Comparison of ENCODE assay signal across 14 cellular contexts in the genomic region with DNA sequence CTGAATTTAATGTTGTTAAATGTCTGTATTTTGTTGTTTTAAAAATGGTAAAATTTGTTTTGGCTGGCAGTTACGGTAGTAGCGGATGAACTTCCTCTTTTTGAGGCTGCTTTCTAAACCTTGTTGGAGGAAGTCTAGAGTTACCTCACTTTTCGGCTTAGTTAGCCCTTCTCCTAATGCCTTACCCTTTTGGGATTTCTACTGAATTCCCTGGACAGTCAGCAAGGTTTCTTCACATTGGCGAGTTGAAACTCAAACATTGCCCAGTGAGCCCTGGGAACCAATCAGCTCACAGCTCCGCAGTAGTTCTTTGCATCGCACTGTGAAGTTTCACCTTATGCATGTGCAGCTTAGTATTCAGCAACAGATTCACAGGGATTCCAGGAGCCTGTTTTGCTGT. TPM values are rescaled to one million over a fixed set of nuclear protein-coding genes. Genes with fewer than 3 reads are reported as not detected.
DNase-seq lines count a peak whose midpoint lies in the region; ATAC-seq, FAIRE-seq and TF ChIP-seq lines count a peak whose summit lies in the region.
"Had no signal": no experiment of that assay in that cellular context is flagged by ENCODE, and none has a peak within 500 bp of the region (broad histone marks: within the 10 kb centered on the region; RNA-seq: fewer than 3 reads in every experiment).

No MANE protein-coding gene starts in this region.

- no peak overlapping the region for H2BK15ac ChIP-seq in H1 (ENCODE audit: low read length)

- WGBS in H1 (ENCODE audit: extremely low coverage in 1 of 2, insufficient coverage in 1 of 2, insufficient read length in 1 of 2, insufficient replicate concordance in 2 of 2, low coverage in 1 of 2, low lambda C conversion rate in 2 of 2, missing lambda C conversion rate in 1 of 2), 2 experiments, result 85% methylated on average over 6 of the region's 6 CpGs; no CpG with 5 or more reads in 1 of the 2 experiments
- WGBS in gastroesophageal sphincter (ENCODE audit: low coverage in 1 of 2), 2 donors, result 70 to 94% methylated on average over 4 to 6 of the region's 6 CpGs
- 71 to 82% methylated on average over 6 of the region's 6 CpGs for WGBS in tibial nerve, 2 donors

- H3K56ac ChIP-seq in H1 (replicated peaks; ENCODE audit: insufficient read length, low read depth, low read length), result no peak overlapping the region

- H3K18ac ChIP-seq in H1 (ENCODE audit: extremely low read depth, low read length), result no peak overlapping the region

- ATAC-seq in GM21529 (IDR thresholded peaks at IDR 0.05; ENCODE audit: unreplicated experiment) (peak; percentile 36), gastroesophageal sphincter (no peak), GM19455 (IDR thresholded peaks at IDR 0.05; ENCODE audit: unreplicated experiment) (no peak)

- H3K27me3 Mint-ChIP-seq in CD4-positive, alpha-beta memory T cell, result no peaks in the 10 kb centered on the region

- H3K27me3 ChIP-seq in CD4-positive, alpha-beta memory T cell (ENCODE audit: insufficient read depth, low read length), result no peaks in the 10 kb centered on the region
- no peaks in the 10 kb centered on the region for H3K27me3 ChIP-seq in H1 (replicated peaks in 1 of 4; ENCODE audit: control insufficient read depth in 3 of 4, extremely low read depth in 1 of 4, insufficient read depth in 3 of 4, low read length in 3 of 4)
- no peaks in the 10 kb centered on the region for H3K27me3 ChIP-seq in gastroesophageal sphincter
- no peaks in the 10 kb centered on the region for H3K27me3 ChIP-seq in tibial nerve

- H3K79me1 ChIP-seq in H1 (ENCODE audit: low read depth, low read length), result no peaks in the 10 kb centered on the region

- peak overlapping the region; percentile 28 to 82 (median 75) for H3K27ac Mint-ChIP-seq in CD4-positive, alpha-beta memory T cell

- intact Hi-C loops in CD4-positive, alpha-beta memory T cell (cut with micrococcal nuclease), result no loop called here
- intact Hi-C loops in OCI-LY7 (cut with micrococcal nuclease; ENCODE audit: unreplicated experiment), result no loop called here

- no peak overlapping the region for H3K4me3 ChIP-seq in CD4-positive, alpha-beta memory T cell (ENCODE audit: low read length in 2 of 2)
- H3K4me3 ChIP-seq in OCI-LY7 (ENCODE audit: low read depth, low read length, poor library complexity, severe bottlenecking) (peak overlapping the region; percentile 44), H1 (ENCODE audit: extremely low read depth in 1 of 4, insufficient read depth in 2 of 4, low read depth in 3 of 4, low read length in 4 of 4) (no peak overlapping the region), gastroesophageal sphincter (no peak overlapping the region), tibial nerve (no peak overlapping the region)

- POLR2A ChIA-PET in CD4-positive, alpha-beta memory T cell (lab: Charles Lee; ENCODE audit: partially characterized antibody), result interaction anchor here (1.6 kb wide), 1 partner anchor 57 kb away, joined by 7 read pairs; no protein-coding TSS in a partner anchor
- POLR2A ChIA-PET in OCI-LY7 (lab: Charles Lee) (interaction anchor here (0.6 to 1.4 kb wide), 3 partner anchors 20 to 78 kb away, joined by 3 to 4 read pairs (median 3); no protein-coding TSS in a partner anchor), H1 (lab: Charles Lee; ENCODE audit: partially characterized antibody) (no interaction called here), RWPE1 (lab: Yijun Ruan, JAX; ENCODE audit: low non-redundant PET) (no interaction called here)

- no peak overlapping the region for H3K9ac ChIP-seq in H1 (replicated peaks in 1 of 4; ENCODE audit: extremely low read depth in 1 of 4, low read depth in 3 of 4, low read length in 3 of 4)

- no peak overlapping the region for H2BK5ac ChIP-seq in H1 (ENCODE audit: low read depth, low read length)

- no peak overlapping the region for H2BK120ac ChIP-seq in H1 (replicated peaks; ENCODE audit: low read depth, low read length)

- DNase-seq in CD4-positive, alpha-beta memory T cell, result no peak
- DNase-seq in OCI-LY7 (ENCODE audit: low spot score), result peak; percentile 74
- no peak for DNase-seq in H1 (ENCODE audit: low read depth in 1 of 2, low spot score in 2 of 2)
- no peak for DNase-seq in RWPE1 (ENCODE audit: low spot score)
- no peak for DNase-seq in tibial nerve (ENCODE audit: low spot score in 2 of 2)
- DNase-seq: amygdala, COR-L47, NCI-H69 had no signal

- H4K8ac ChIP-seq in H1 (ENCODE audit: extremely low read depth, insufficient read depth, low read length), result no peak overlapping the region

- H2AK5ac ChIP-seq in H1 (ENCODE audit: low read depth, low read length), result no peak overlapping the region

- no peak overlapping the region for H4K91ac ChIP-seq in H1 (replicated peaks; ENCODE audit: insufficient read length, low read length)

- no peaks in the 10 kb centered on the region for H3K9me2 ChIP-seq in OCI-LY7 (ENCODE audit: insufficient read depth, low read length)

- H3K14ac ChIP-seq in H1 (ENCODE audit: insufficient read length), result no peak overlapping the region

- H3K36me3 Mint-ChIP-seq in CD4-positive, alpha-beta memory T cell, result peaks cover 15 to 19% of the 10 kb centered on the region in 2 donors

- no peak overlapping the region for H3K4ac ChIP-seq in H1 (replicated peaks; ENCODE audit: insufficient read length, low read depth, low read length)

- no peaks in the 10 kb centered on the region for H3K79me2 ChIP-seq in OCI-LY7 (ENCODE audit: insufficient read depth, low read depth, low read length)
- no peaks in the 10 kb centered on the region for H3K79me2 ChIP-seq in H1 (ENCODE audit: control insufficient read depth in 1 of 2, insufficient read depth in 2 of 2, low read length in 2 of 2)

- peak overlapping the region; percentile 30 for H3K27ac ChIP-seq in CD4-positive, alpha-beta memory T cell (ENCODE audit: low read depth, low read length)
- H3K27ac ChIP-seq in OCI-LY7 (ENCODE audit: low read depth, low read length, poor library complexity, severe bottlenecking) (peak overlapping the region; percentile 73), H1 (ENCODE audit: low read depth, low read length) (no peak overlapping the region), gastroesophageal sphincter (no peak overlapping the region), RWPE1 (no peak overlapping the region), tibial nerve (peak overlapping the region in 1 of 4 donors; percentile 1)

- H3K23me2 ChIP-seq in H1 (ENCODE audit: low read depth, low read length), result no peaks in the 10 kb centered on the region

- no peak for TF ChIP-seq POLR2A in H1 (IDR thresholded peaks at IDR 0.05; ENCODE audit: control extremely low read depth in 1 of 2, low read depth in 2 of 2, low read length in 2 of 2)
- no peak for TF ChIP-seq POLR2A in gastroesophageal sphincter (IDR thresholded peaks at IDR 0.05)
- TF ChIP-seq POLR2A in tibial nerve (IDR thresholded peaks at IDR 0.05), result no peak

- no peak overlapping the region for H4K5ac ChIP-seq in H1 (ENCODE audit: insufficient read length, low read depth, low read length)

- H3K4me3 Mint-ChIP-seq in CD4-positive, alpha-beta memory T cell, result peak overlapping the region in 7 of 8 donors; percentile 55 to 82 (median 70)

- TF ChIP-seq RAD21 in H1 (IDR thresholded peaks at IDR 0.05 in 1 of 2, conservative IDR thresholded peaks at IDR 0.05 in 1 of 2; ENCODE audit: low read depth in 2 of 2, low read length in 2 of 2), result no peak

- CTCF ChIA-PET in CD4-positive, alpha-beta memory T cell (lab: Charles Lee; ENCODE audit: partially characterized antibody), result interaction anchor here (1.1 kb wide), 1 partner anchor 20 kb away, joined by 3 read pairs; no protein-coding TSS in a partner anchor
- CTCF ChIA-PET in OCI-LY7 (lab: Charles Lee; ENCODE audit: unreplicated experiment), result no interaction called here
- CTCF ChIA-PET in H1 (lab: Charles Lee; ENCODE audit: partially characterized antibody), result interaction anchor here (0.6 kb wide), 1 partner anchor 412 kb away, joined by 4 read pairs; no protein-coding TSS in a partner anchor
- CTCF ChIA-PET in RWPE1 (lab: Yijun Ruan, JAX), result no interaction called here

- no peaks in the 10 kb centered on the region for H3K9me3 ChIP-seq in CD4-positive, alpha-beta memory T cell (ENCODE audit: control insufficient read depth in 1 of 2, low read length in 2 of 2)
- H3K9me3 ChIP-seq in OCI-LY7 (ENCODE audit: low read length), result no peaks in the 10 kb centered on the region
- no peaks in the 10 kb centered on the region for H3K9me3 ChIP-seq in H1 (ENCODE audit: insufficient read depth in 2 of 2, low read depth in 1 of 2, low read length in 1 of 2)
- H3K9me3 ChIP-seq in gastroesophageal sphincter, result no peaks in the 10 kb centered on the region
- no peaks in the 10 kb centered on the region for H3K9me3 ChIP-seq in tibial nerve

- H3K36me3 ChIP-seq in CD4-positive, alpha-beta memory T cell (ENCODE audit: insufficient read depth, low read length), result no peaks in the 10 kb centered on the region
- H3K36me3 ChIP-seq in OCI-LY7 (ENCODE audit: insufficient read depth, low read length) (peaks cover 22% of the 10 kb centered on the region; the same call in 1 of the 2 replicates), H1 (ENCODE audit: control insufficient read depth in 2 of 4, insufficient read depth in 4 of 4, low read length in 3 of 4) (no peaks in the 10 kb centered on the region), gastroesophageal sphincter (peaks cover 0 to 13% of the 10 kb centered on the region in 2 donors), tibial nerve (peaks cover 0 to 22% (median 0%) of the 10 kb centered on the region in 3 donors)

- H3K4me1 ChIP-seq in CD4-positive, alpha-beta memory T cell (ENCODE audit: insufficient read depth, low read length), result peaks cover 28% of the 10 kb centered on the region
- H3K4me1 ChIP-seq in OCI-LY7 (ENCODE audit: insufficient read depth, low read length, poor library complexity, severe bottlenecking) (peaks cover 53% of the 10 kb centered on the region), H1 (replicated peaks in 1 of 4; ENCODE audit: control insufficient read depth in 3 of 4, insufficient read depth in 4 of 4, low read length in 3 of 4) (no peaks in the 10 kb centered on the region; a peak in 1 of 7 replicates), gastroesophageal sphincter (peaks cover 0 to 8% (median 0%) of the 10 kb centered on the region in 3 donors), tibial nerve (peaks cover 0 to 23% (median 5%) of the 10 kb centered on the region in 4 donors)

- H2BK12ac ChIP-seq in H1 (ENCODE audit: low read depth, low read length), result no peak overlapping the region

- no peaks in the 10 kb centered on the region for H4K20me1 ChIP-seq in OCI-LY7 (ENCODE audit: insufficient read depth, low read length)
- H4K20me1 ChIP-seq in H1 (replicated peaks in 1 of 2; ENCODE audit: control insufficient read depth in 1 of 2, insufficient read depth in 2 of 2, low read length in 2 of 2), result no peaks in the 10 kb centered on the region

- H3K4me2 ChIP-seq in OCI-LY7 (ENCODE audit: low read length) (peak overlapping the region; percentile 58), H1 (ENCODE audit: insufficient read depth in 1 of 2, low read depth in 2 of 2, low read length in 2 of 2) (no peak overlapping the region)

- peak overlapping the region; percentile 77 for H2AFZ ChIP-seq in OCI-LY7 (ENCODE audit: low read length)
- 0 out of 2 replicates have a peak overlapping the region, but pooled peaks have one; percentile 6 for H2AFZ ChIP-seq in H1 (ENCODE audit: low read length)

- H3K23ac ChIP-seq in H1 (ENCODE audit: insufficient read length), result no peak overlapping the region

- no peak overlapping the region for H2BK20ac ChIP-seq in H1 (ENCODE audit: low read length)

- peaks cover 29 to 55% (median 40%) of the 10 kb centered on the region in 4 donors for H3K4me1 Mint-ChIP-seq in CD4-positive, alpha-beta memory T cell

- no peaks in the 10 kb centered on the region for H3K9me3 Mint-ChIP-seq in CD4-positive, alpha-beta memory T cell

- BruUV-seq in OCI-LY7 (replicated peaks; lab: Mats Ljungman, UMichigan), result no TSS peak

- no peak for TF ChIP-seq EP300 in H1 (IDR thresholded peaks at IDR 0.05; ENCODE audit: borderline replicate concordance in 1 of 2, low read depth in 2 of 2, low read length in 2 of 2)
- no peak for TF ChIP-seq EP300 in gastroesophageal sphincter (IDR thresholded peaks at IDR 0.05)
- TF ChIP-seq EP300 in tibial nerve (IDR thresholded peaks at IDR 0.05), result no peak

- no peak for FAIRE-seq in H1 (lab: Jason Lieb, UNC)
- FAIRE-seq: endothelial cell of umbilical vein, TTC549 had no signal

- TF ChIP-seq CTCF in OCI-LY7 (conservative IDR thresholded peaks at IDR 0.05; ENCODE audit: low read length) (no peak), H1 (IDR thresholded peaks at IDR 0.05; ENCODE audit: control extremely low read depth in 1 of 3, insufficient read depth in 1 of 3, low read depth in 1 of 3, low read length in 3 of 3) (no peak), gastroesophageal sphincter (IDR thresholded peaks at IDR 0.05) (no peak), RWPE1 (conservative IDR thresholded peaks at IDR 0.05; ENCODE audit: low read depth) (no peak), tibial nerve (IDR thresholded peaks at IDR 0.05) (no peak)

RNA-seq across cellular contexts. Expression of gene RHOQ, which starts 7.7 kb away (rescaled TPM):
- 10 to 100 TPM; 26.5 to 30.6 TPM for total RNA-seq in CD4-positive, alpha-beta memory T cell
- 1 to 10 TPM in 1 of 2 donors, under 1 TPM in 1; 0.46 to 2.3 TPM for polyA plus RNA-seq in CD4-positive, alpha-beta memory T cell
- 62.0 and 65.7 TPM in 2 replicates for total RNA-seq in OCI-LY7 (2014; rRNA removed; shearing (Covaris generic))
- 171 and 198 TPM in 2 replicates for total RNA-seq in OCI-LY7 (2022)
- 37.8 and 47.0 TPM in 2 replicates for total RNA-seq in H1 (2021; fragmentation: NEBNext Ultra II Directional; extraction: Animal tissue kit (Norgen Biotek cat#: 25700))
- 32.6 TPM in 2 replicates for polyA plus RNA-seq in H1 (2011; rRNA removed)
- polyA plus RNA-seq in H1 (2011; cell fraction: cytosol; rRNA removed), result 28.1 TPM
- 87.8 TPM for polyA plus RNA-seq in H1 (2011; cell fraction: nucleus; rRNA removed)
- polyA plus RNA-seq in H1 (2012, experiment 1 of 2), result 21.9 to 34.0 TPM (median 27.2 TPM) in 4 replicates
- 4.0 TPM for polyA plus RNA-seq in H1 (2012, experiment 2 of 2)
- polyA plus RNA-seq in H1 (2013, experiment 1 of 2), result 72.6 TPM
- 61.3 TPM for polyA plus RNA-seq in H1 (2013, experiment 2 of 2)
- polyA minus RNA-seq in H1 (2011; rRNA and poly(A)+ RNA removed), result 32.0 and 34.4 TPM in 2 replicates
- polyA minus RNA-seq in H1 (2011; cell fraction: cytosol; rRNA and poly(A)+ RNA removed), result 19.2 TPM
- polyA minus RNA-seq in H1 (2011; cell fraction: nucleus; rRNA and poly(A)+ RNA removed), result 81.2 TPM
- total RNA-seq in gastroesophageal sphincter, result 100 to 1,000 TPM; 105 to 207 (median 144) TPM
- 100 to 1,000 TPM; 116 to 149 (median 127) TPM for total RNA-seq in tibial nerve

RNA-seq across cellular contexts. Expression of gene ATP6V1E2, which starts 7.8 kb away (rescaled TPM):
- total RNA-seq in CD4-positive, alpha-beta memory T cell, result 10 to 100 TPM; 22.8 to 25.5 TPM
- 1 to 10 TPM; 6.8 to 9.6 TPM for polyA plus RNA-seq in CD4-positive, alpha-beta memory T cell
- total RNA-seq in OCI-LY7 (2014; rRNA removed; shearing (Covaris generic)), result 18.9 and 21.1 TPM in 2 replicates
- total RNA-seq in OCI-LY7 (2022) (55.3 and 55.6 TPM in 2 replicates), gastroesophageal sphincter (1 to 10 TPM; 3.2 to 8.4 (median 5.5) TPM), tibial nerve (1 to 10 TPM; 1.8 to 9.0 (median 3.9) TPM)
- 11.1 and 11.7 TPM in 2 replicates for total RNA-seq in H1 (2021; fragmentation: NEBNext Ultra II Directional; extraction: Animal tissue kit (Norgen Biotek cat#: 25700))
- polyA plus RNA-seq in H1 (2011; rRNA removed), result 4.3 and 6.0 TPM in 2 replicates
- 4.3 TPM for polyA plus RNA-seq in H1 (2011; cell fraction: cytosol; rRNA removed)
- 11.3 TPM for polyA plus RNA-seq in H1 (2011; cell fraction: nucleus; rRNA removed)
- polyA plus RNA-seq in H1 (2012, experiment 1 of 2), result 6.3 to 9.2 TPM (median 8.2 TPM) in 4 replicates
- 2.9 TPM for polyA plus RNA-seq in H1 (2012, experiment 2 of 2)
- polyA plus RNA-seq in H1 (2013, experiment 1 of 2), result 7.8 TPM
- 8.0 TPM for polyA plus RNA-seq in H1 (2013, experiment 2 of 2)
- 8.3 and 8.7 TPM in 2 replicates for polyA minus RNA-seq in H1 (2011; rRNA and poly(A)+ RNA removed)
- polyA minus RNA-seq in H1 (2011; cell fraction: cytosol; rRNA and poly(A)+ RNA removed), result 3.9 TPM
- polyA minus RNA-seq in H1 (2011; cell fraction: nucleus; rRNA and poly(A)+ RNA removed), result 22.8 TPM

RNA-seq across cellular contexts. Expression of gene TMEM247, which starts 55.2 kb away (rescaled TPM):
- total RNA-seq in CD4-positive, alpha-beta memory T cell, result not detected
- polyA plus RNA-seq in CD4-positive, alpha-beta memory T cell, result not detected
- not detected in 2 replicates for total RNA-seq in OCI-LY7 (2014; rRNA removed; shearing (Covaris generic))
- not detected in 2 replicates for total RNA-seq in OCI-LY7 (2022)
- not detected in 2 replicates for total RNA-seq in H1 (2021; fragmentation: NEBNext Ultra II Directional; extraction: Animal tissue kit (Norgen Biotek cat#: 25700))
- polyA plus RNA-seq in H1 (2011; rRNA removed), result not detected in 2 replicates
- not detected for polyA plus RNA-seq in H1 (2011; cell fraction: cytosol; rRNA removed)
- not detected for polyA plus RNA-seq in H1 (2011; cell fraction: nucleus; rRNA removed)
- not detected in 4 replicates for polyA plus RNA-seq in H1 (2012, experiment 1 of 2)
- polyA plus RNA-seq in H1 (2012, experiment 2 of 2), result not detected
- polyA plus RNA-seq in H1 (2013, experiment 1 of 2), result not detected
- polyA plus RNA-seq in H1 (2013, experiment 2 of 2), result not detected
- polyA minus RNA-seq in H1 (2011; rRNA and poly(A)+ RNA removed), result not detected in 2 replicates
- polyA minus RNA-seq in H1 (2011; cell fraction: cytosol; rRNA and poly(A)+ RNA removed), result not detected
- polyA minus RNA-seq in H1 (2011; cell fraction: nucleus; rRNA and poly(A)+ RNA removed), result not detected
- not detected for total RNA-seq in gastroesophageal sphincter
- total RNA-seq in tibial nerve, result not detected
- total RNA-seq: endothelial cell of umbilical vein, omental fat pad had no signal
- polyA plus RNA-seq: endothelial cell of umbilical vein had no signal

Comparison
In these comparisons a context has a peak if more than half of its experiments do, and no peak if none do; other contexts are left out.
1. H3K27ac ChIP-seq: peak in CD4-positive, alpha-beta memory T cell (single experiment) and OCI-LY7 (single experiment); none in H1 (single experiment), gastroesophageal sphincter (0 of 4) and RWPE1 (single experiment).
2. CTCF ChIA-PET loops: an anchor here in CD4-positive, alpha-beta memory T cell (1.1 kb wide) and H1 (0.6 kb wide); none called in OCI-LY7 and RWPE1.
3. POLR2A ChIA-PET loops: an anchor here in CD4-positive, alpha-beta memory T cell (1.6 kb wide) and OCI-LY7 (0.6 to 1.4 kb wide); none called in H1 and RWPE1.